8 cellular contexts compared by ENCODE assay signal in the genomic region with DNA sequence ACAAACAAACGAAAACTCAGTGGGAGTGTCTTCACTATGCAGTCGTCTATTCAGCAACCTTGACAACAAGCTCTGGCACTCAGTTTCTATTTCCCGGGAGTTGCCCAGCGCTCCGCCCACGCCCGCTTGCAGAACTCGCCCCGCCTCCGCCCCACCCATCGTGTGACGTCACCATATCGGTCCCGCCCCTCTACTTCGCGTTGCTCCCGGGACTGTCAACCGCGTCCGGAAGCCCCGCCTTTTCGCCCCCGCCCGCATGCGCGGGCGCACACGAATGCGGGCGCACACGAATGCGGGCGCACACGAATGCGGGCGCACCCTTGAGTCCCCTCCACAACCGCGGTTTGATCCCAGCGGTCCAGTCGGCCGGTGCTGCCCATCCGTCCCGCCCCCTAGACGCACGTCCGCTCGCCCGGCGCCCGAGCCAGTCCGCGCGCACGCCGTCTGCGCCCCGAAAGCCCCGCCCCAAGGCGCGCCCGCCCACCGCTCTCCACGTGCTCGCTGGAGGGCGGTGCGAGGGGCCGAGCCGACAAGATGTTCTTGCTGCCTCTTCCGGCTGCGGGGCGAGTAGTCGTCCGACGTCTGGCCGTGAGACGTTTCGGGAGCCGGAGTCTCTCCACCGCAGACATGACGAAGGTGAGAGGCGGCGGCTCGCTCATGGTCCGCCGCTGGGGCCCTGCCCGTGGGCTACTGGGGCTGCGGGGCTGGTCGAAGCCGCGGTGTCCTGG. TPM values are rescaled to one million over a fixed set of nuclear protein-coding genes. Genes with fewer than 3 reads are reported as not detected.
DNase-seq lines count a peak whose midpoint lies in the region; ATAC-seq and TF ChIP-seq lines count a peak whose summit lies in the region.

Gene LAP3, plus strand, starts transcription at position 267 of the 728 bp plus-strand sequence. Its CDS starts 268 bp downstream, at position 535.

- TF ChIP-seq POLR2A in GM19099 (IDR thresholded peaks at IDR 0.05; ENCODE audit: extremely low read depth, insufficient read length, low read depth), result peak; percentile 99

- H3K9me3 Mint-ChIP-seq in activated CD4-positive, alpha-beta T cell treated with anti-CD3 and anti-CD28 coated beads for 36 hours (ENCODE audit: low read depth), result no peaks in the 10 kb centered on the region

- no peaks in the 10 kb centered on the region for H3K27me3 Mint-ChIP-seq in activated CD4-positive, alpha-beta T cell treated with anti-CD3 and anti-CD28 coated beads for 36 hours

- peak; percentile 91 for ATAC-seq in HG03432 (IDR thresholded peaks at IDR 0.05; ENCODE audit: unreplicated experiment)
- ATAC-seq in activated CD4-positive, alpha-beta T cell treated with anti-CD3 and anti-CD28 coated beads for 36 hours, result peak; percentile 85

- DNase-seq in AML-193 (lab: John Stamatoyannopoulos, UW) (peak; percentile 80 to 86), NCI-H510A (lab: John Stamatoyannopoulos, UW) (peak; percentile 86), choroid plexus epithelial cell (ENCODE audit: low read depth) (peak; percentile 99), kidney epithelial cell (ENCODE audit: low read depth) (peak; percentile 77)
- peak; percentile 99 for DNase-seq in activated CD4-positive, alpha-beta T cell treated with anti-CD3 and anti-CD28 coated beads for 36 hours
- peak; percentile 96 for DNase-seq in stimulated activated CD4-positive, alpha-beta T cell treated with anti-CD3 and anti-CD28 coated beads, Interleukin-15, amount 100 ng/mL, for 48 hours (ENCODE audit: low read depth in 2 of 2)

- no peaks in the 10 kb centered on the region for H3K27me3 ChIP-seq in kidney epithelial cell (ENCODE audit: control insufficient read depth, insufficient read depth, low read length)

- CTCF ChIA-PET in activated CD4-positive, alpha-beta T cell treated with anti-CD3 and anti-CD28 coated beads for 36 hours (lab: Charles Lee), result interaction anchor here (1.2 to 2.2 kb wide), 6 partner anchors 28 to 232 kb away, joined by 3 to 12 read pairs (median 7); partner anchors contain the start of genes DCAF16, MED28 and NCAPG

- H3K27ac Mint-ChIP-seq in activated CD4-positive, alpha-beta T cell treated with anti-CD3 and anti-CD28 coated beads for 36 hours, result peak within 1 kb of the TSS; percentile 94

- H3K36me3 ChIP-seq in kidney epithelial cell (ENCODE audit: control insufficient read depth, insufficient read depth, low read length), result no peaks in the 10 kb centered on the region

- intact Hi-C loops in activated CD4-positive, alpha-beta T cell treated with anti-CD3 and anti-CD28 coated beads for 36 hours (cut with DNase I, micrococcal nuclease), result loop anchor here (1.0 to 2.0 kb wide), 8 partner anchors 28 to 1351 kb away; partner anchors contain the start of genes DCAF16 (in 2 of the 2), MED28 (in 2 of the 2), NCAPG (in 2 of the 2) and QDPR (in 2 of the 2)

- H3K4me3 Mint-ChIP-seq in activated CD4-positive, alpha-beta T cell treated with anti-CD3 and anti-CD28 coated beads for 36 hours, result peak within 1 kb of the TSS; percentile 91

- POLR2A ChIA-PET in activated CD4-positive, alpha-beta T cell treated with anti-CD3 and anti-CD28 coated beads for 36 hours (lab: Charles Lee), result interaction anchor here (0.7 to 1.5 kb wide), 8 partner anchors 28 to 252 kb away, joined by 3 to 10 read pairs (median 4); partner anchors contain the start of genes DCAF16 and MED28

- peak within 1 kb of the TSS; percentile 85 for H3K4me3 ChIP-seq in choroid plexus epithelial cell (ENCODE audit: low read depth, low read length)
- H3K4me3 ChIP-seq in kidney epithelial cell (ENCODE audit: low read depth, low read length), result peak within 1 kb of the TSS; percentile 76

- no peak for TF ChIP-seq CTCF in choroid plexus epithelial cell (conservative IDR thresholded peaks at IDR 0.05; ENCODE audit: low read depth, low read length)
- no peak for TF ChIP-seq CTCF in kidney epithelial cell (IDR thresholded peaks at IDR 0.05; ENCODE audit: insufficient read depth, low read length, poor library complexity, severe bottlenecking)

- peaks cover 29% of the 10 kb centered on the region for H3K4me1 Mint-ChIP-seq in activated CD4-positive, alpha-beta T cell treated with anti-CD3 and anti-CD28 coated beads for 36 hours

- H3K36me3 Mint-ChIP-seq in activated CD4-positive, alpha-beta T cell treated with anti-CD3 and anti-CD28 coated beads for 36 hours (ENCODE audit: low read depth), result peaks cover 30% of the 10 kb centered on the region

RNA-seq across cellular contexts. Expression of gene LAP3, which starts in this region (rescaled TPM):
- total RNA-seq in activated CD4-positive, alpha-beta T cell treated with anti-CD3 and anti-CD28 coated beads for 36 hours, result 100 to 1,000 TPM; 126 to 128 TPM
- 52.0 and 66.1 TPM in 2 replicates for total RNA-seq in kidney epithelial cell

Comparison
In these comparisons a context has a peak if more than half of its experiments do, and no peak if none do; other contexts are left out.
1. Peak in every context shown above with its lines: DNase-seq, ATAC-seq and H3K4me3 ChIP-seq.